Comparison of ENCODE assay signal across 2 cellular contexts in genomic region chrX:2703991-2704369, GRCh38.
TF ChIP-seq lines count a peak whose summit lies in the region.

No MANE protein-coding gene starts in this region.

TF ChIP-seq in HepG2, 621 proteins besides CTCF, POLR2A, EP300 and RAD21:
- TF ChIP-seq ETS1 (CRISPR knock-in tag; IDR thresholded peaks at IDR 0.05) (no peak), SMAD9 (CRISPR knock-in tag; IDR thresholded peaks at IDR 0.05) (no peak), ZNF281 (CRISPR knock-in tag; IDR thresholded peaks at IDR 0.05; ENCODE audit: borderline replicate concordance) (no peak), ZSCAN21 (CRISPR knock-in tag; IDR thresholded peaks at IDR 0.05; ENCODE audit: borderline replicate concordance) (no peak), KMT2A (CRISPR knock-in tag; IDR thresholded peaks at IDR 0.05) (no peak), E2F1 (CRISPR knock-in tag; IDR thresholded peaks at IDR 0.05) (no peak), ZNF710 (CRISPR knock-in tag; IDR thresholded peaks at IDR 0.05; ENCODE audit: borderline replicate concordance) (no peak), ZNF773 (CRISPR knock-in tag; IDR thresholded peaks at IDR 0.05; ENCODE audit: borderline replicate concordance) (no peak), BORCS8-MEF2B (CRISPR knock-in tag; IDR thresholded peaks at IDR 0.05) (no peak), SMYD3 (CRISPR knock-in tag; IDR thresholded peaks at IDR 0.05) (no peak), ZFP62 (CRISPR knock-in tag; IDR thresholded peaks at IDR 0.05) (no peak), ELF3 (CRISPR knock-in tag; IDR thresholded peaks at IDR 0.05) (no peak), ZNF432 (CRISPR knock-in tag; IDR thresholded peaks at IDR 0.05; ENCODE audit: borderline replicate concordance) (no peak)

TF ChIP-seq in GM12891, 5 proteins besides CTCF, POLR2A, EP300 and RAD21:
- TF ChIP-seq TAF1 (IDR thresholded peaks at IDR 0.05; ENCODE audit: low read depth, low read length) (no peak), POU2F2 (IDR thresholded peaks at IDR 0.05; ENCODE audit: low read depth, low read length) (no peak), SPI1 (IDR thresholded peaks at IDR 0.05; ENCODE audit: low read depth, low read length) (no peak), POLR2AphosphoS5 (IDR thresholded peaks at IDR 0.05; ENCODE audit: low read depth, low read length) (no peak), PAX5 (IDR thresholded peaks at IDR 0.05; ENCODE audit: insufficient read depth, low read length, severe bottlenecking) (no peak)
